7 cellular contexts compared by ENCODE assay signal in genomic region chr11:65329944-65330403, GRCh38. TPM values are rescaled to one million over a fixed set of nuclear protein-coding genes. Genes with fewer than 3 reads are reported as not detected.
DNase-seq lines count a peak whose midpoint lies in the region; ATAC-seq, FAIRE-seq and TF ChIP-seq lines count a peak whose summit lies in the region.

No MANE protein-coding gene starts in this region.

- DNase-seq in NCI-H2029 treated with DMSO at 0.1 percent for 48 hours (lab: John Stamatoyannopoulos, UW) (peak; percentile 77), T1000 (lab: John Stamatoyannopoulos, UW) (peak; percentile 82), astrocyte of the hippocampus (ENCODE audit: low read depth, low spot score) (peak; percentile 93), iPS DF 19.7 (ENCODE audit: low read depth, low spot score) (peak; percentile 78), small intestine (peak; percentile 92)

- ATAC-seq in HG02588 (IDR thresholded peaks at IDR 0.05; ENCODE audit: unreplicated experiment) = no peak

- H3K4me1 ChIP-seq in small intestine (ENCODE audit: control insufficient read depth in 2 of 2, insufficient read depth in 1 of 2, low read depth in 1 of 2, low read length in 1 of 2) = peaks cover 6% of the 10 kb centered on the region in 2 donors

- H3K27ac ChIP-seq in small intestine (ENCODE audit: low read depth in 1 of 2, low read length in 1 of 2) = no peak overlapping the region

- WGBS in small intestine, 3 donors = 7 to 10% (median 9%) methylated on average over 13 of the region's 13 CpGs

- TF ChIP-seq CTCF in GM12872 (IDR thresholded peaks at IDR 0.05; ENCODE audit: insufficient read depth, low read depth, low read length) = peak; percentile 76

- H3K27me3 ChIP-seq in small intestine (ENCODE audit: control insufficient read depth in 2 of 2, insufficient read depth in 2 of 2, low read length in 2 of 2) = no peaks in the 10 kb centered on the region

- H3K36me3 ChIP-seq in small intestine (ENCODE audit: control insufficient read depth in 2 of 2, insufficient read depth in 2 of 2, low read length in 2 of 2) = no peaks in the 10 kb centered on the region

- FAIRE-seq in small intestine (lab: Jason Lieb, UNC) = no peak

- no peak overlapping the region for H3K4me3 ChIP-seq in small intestine (ENCODE audit: low read depth in 1 of 2, low read length in 2 of 2)

- H3K9me3 ChIP-seq in small intestine (ENCODE audit: control insufficient read depth, low read depth) = no peaks in the 10 kb centered on the region

RNA-seq across cellular contexts. Expression of gene DPF2, which starts 3.7 kb away (rescaled TPM):
- polyA plus RNA-seq in small intestine = 10 to 100 TPM; 12.5 to 22.6 (median 17.6) TPM

RNA-seq across cellular contexts. Expression of gene CDC42EP2, which starts 15.3 kb away (rescaled TPM):
- polyA plus RNA-seq in small intestine = 10 to 100 TPM; 22.2 to 39.4 (median 29.1) TPM

RNA-seq across cellular contexts. Expression of gene TIGD3, which starts 24.6 kb away (rescaled TPM):
- 1 to 10 TPM; 2.1 to 9.4 (median 5.1) TPM for polyA plus RNA-seq in small intestine

RNA-seq across cellular contexts. Expression of gene SLC25A45, which starts 52.5 kb away (rescaled TPM):
- polyA plus RNA-seq in small intestine = 10 to 100 TPM; 13.9 to 26.2 (median 18.1) TPM

RNA-seq across cellular contexts. Expression of gene FRMD8, which starts 56.5 kb away (rescaled TPM):
- 10 to 100 TPM; 24.4 to 31.1 (median 27.7) TPM for polyA plus RNA-seq in small intestine
